ENCODE assay signal across 28 cellular contexts in genomic region chr21:28181730-28182129, GRCh38.
"Had no signal": no experiment of that assay in that cellular context is flagged by ENCODE, and none has a peak within 500 bp of the region (broad histone marks: within the 10 kb centered on the region; RNA-seq: fewer than 3 reads in every experiment).

No MANE protein-coding gene starts in this region.

- DNase-seq: colonic mucosa; cortex of kidney; dermis blood vessel endothelial cell; dorsolateral prefrontal cortex; effector CD4-positive, alpha-beta T cell; effector CD8-positive, alpha-beta T cell; effector memory CD4-positive, alpha-beta T cell; effector memory CD8-positive, alpha-beta T cell; endodermal cell; erythroblast; esophagus squamous epithelium; foreskin fibroblast; foreskin keratinocyte; foreskin melanocyte; gastrocnemius medialis; glutamatergic neuron; head of caudate nucleus; heart left ventricle; heart right ventricle had no signal

- ATAC-seq: effector memory CD8-positive, alpha-beta T cell; esophagus mucosa; foreskin keratinocyte; gastrocnemius medialis; gastroesophageal sphincter; heart left ventricle; heart right ventricle had no signal

- FAIRE-seq: colon, endometrium, endothelial cell of umbilical vein had no signal

- H3K27me3 ChIP-seq: colonic mucosa, dorsolateral prefrontal cortex, esophagus muscularis mucosa, esophagus squamous epithelium, foreskin keratinocyte, gastrocnemius medialis, gastroesophageal sphincter, heart left ventricle, heart right ventricle had no signal

- H3K4me1 ChIP-seq: colonic mucosa, esophagus squamous epithelium, foreskin keratinocyte, gastrocnemius medialis, heart left ventricle, heart right ventricle had no signal

- H3K27ac Mint-ChIP-seq: dendritic cell treated with granulocyte-macrophage colony-stimulating factor and Interleukin-4, amounts not matched to agents 40 ng/mL and 50 ng/mL, for 4 days; effector memory CD8-positive, alpha-beta T cell; endodermal cell had no signal

- H3K4me3 ChIP-seq: colonic mucosa, coronary artery, dorsolateral prefrontal cortex, esophagus muscularis mucosa, esophagus squamous epithelium, gastrocnemius medialis, gastroesophageal sphincter, heart left ventricle, heart right ventricle had no signal

- H3K27me3 Mint-ChIP-seq: dendritic cell treated with granulocyte-macrophage colony-stimulating factor and Interleukin-4, amounts not matched to agents 40 ng/mL and 50 ng/mL, for 4 days; effector memory CD8-positive, alpha-beta T cell had no signal

- H3K4me3 Mint-ChIP-seq: dendritic cell treated with granulocyte-macrophage colony-stimulating factor and Interleukin-4, amounts not matched to agents 40 ng/mL and 50 ng/mL, for 4 days; effector memory CD8-positive, alpha-beta T cell; endodermal cell had no signal

- H3K27ac ChIP-seq: colonic mucosa, coronary artery, dorsolateral prefrontal cortex, epithelial cell of prostate, esophagus muscularis mucosa, esophagus squamous epithelium, foreskin keratinocyte, gastrocnemius medialis, gastroesophageal sphincter, heart left ventricle, heart right ventricle had no signal

- H3K36me3 ChIP-seq: colonic mucosa, esophagus muscularis mucosa, esophagus squamous epithelium, gastrocnemius medialis, gastroesophageal sphincter, heart left ventricle, heart right ventricle had no signal

- H3K9me3 ChIP-seq: colonic mucosa, esophagus muscularis mucosa, gastrocnemius medialis had no signal
